ENCODE assay signal across 28 cellular contexts in genomic region chr12:55748230-55748993, GRCh38. TPM values are rescaled to one million over a fixed set of nuclear protein-coding genes. Genes with fewer than 3 reads are reported as not detected.
A peak's percentile ranks its signal among the peaks of the same experiment; 100 is the strongest.
DNase-seq lines count a peak whose midpoint lies in the region; ATAC-seq, FAIRE-seq and TF ChIP-seq lines count a peak whose summit lies in the region.
"Had no signal": no experiment of that assay in that cellular context is flagged by ENCODE, and none has a peak within 500 bp of the region (broad histone marks: within the 10 kb centered on the region; RNA-seq: fewer than 3 reads in every experiment).

No MANE protein-coding gene starts in this region.

- peak overlapping the region; percentile 26 for H3K27ac Mint-ChIP-seq in stimulated activated memory B cell treated with anti-CD40 and anti-IgM and Interleukin-4, amounts not matched to agents 10 μg/mL and 1 μg/mL and 100 μg/mL, for 72 hours
- H3K27ac Mint-ChIP-seq in activated naive CD8-positive, alpha-beta T cell treated with anti-CD3 and anti-CD28 coated beads for 36 hours, result no peak overlapping the region

- TF ChIP-seq CTCF in HepG2 (CRISPR knock-in tag; IDR thresholded peaks at IDR 0.05) (no peak), right lobe of liver (IDR thresholded peaks at IDR 0.05) (no peak), RWPE1 (conservative IDR thresholded peaks at IDR 0.05; ENCODE audit: low read depth) (no peak)

- H3K36me3 Mint-ChIP-seq in stimulated activated memory B cell treated with anti-CD40 and anti-IgM and Interleukin-4, amounts not matched to agents 10 μg/mL and 1 μg/mL and 100 μg/mL, for 72 hours, result peaks cover 22% of the 10 kb centered on the region
- peaks cover 7% of the 10 kb centered on the region for H3K36me3 Mint-ChIP-seq in activated naive CD8-positive, alpha-beta T cell treated with anti-CD3 and anti-CD28 coated beads for 36 hours
- H3K36me3 Mint-ChIP-seq: activated naive CD8-positive, alpha-beta T cell had no signal

- H3K36me3 ChIP-seq in HepG2 (replicated peaks in 1 of 2; ENCODE audit: control insufficient read depth in 1 of 2, insufficient read depth in 2 of 2, low read length in 2 of 2) (peaks cover 9 to 22% of the 10 kb centered on the region in 2 experiments), right lobe of liver (peaks cover 0 to 17% (median 5%) of the 10 kb centered on the region in 4 donors), iPS-18a (ENCODE audit: control insufficient read depth, low read depth, low read length) (peaks cover 46% of the 10 kb centered on the region)
- H3K36me3 ChIP-seq: ovary had no signal

- H3K9ac ChIP-seq in HepG2 (ENCODE audit: insufficient read depth, low read depth, low read length), result no peak overlapping the region
- H3K9ac ChIP-seq in iPS-18a (ENCODE audit: low read length), result no peak overlapping the region

- ATAC-seq in HepG2, result no peak
- no peak for ATAC-seq in right lobe of liver
- no peak for ATAC-seq in stimulated activated memory B cell treated with anti-CD40 and anti-IgM and Interleukin-4, amounts not matched to agents 10 μg/mL and 1 μg/mL and 100 μg/mL, for 72 hours
- ATAC-seq in GM19455 (IDR thresholded peaks at IDR 0.05; ENCODE audit: unreplicated experiment), result no peak
- ATAC-seq: activated T-cell treated with anti-CD3 and anti-CD28 coated beads, Interleukin-2, amount 50 U/mL, for 4 hours; left cardiac atrium; Panc1; stimulated activated naive CD8-positive, alpha-beta T cell treated with anti-CD3 and anti-CD28 coated beads, Interleukin-15, Interleukin-2, amounts not matched to agents 100 U/mL and 50 U/mL, for 24 hours had no signal

- H3K4me3 Mint-ChIP-seq in stimulated activated memory B cell treated with anti-CD40 and anti-IgM and Interleukin-4, amounts not matched to agents 10 μg/mL and 1 μg/mL and 100 μg/mL, for 72 hours, result no peak overlapping the region
- no peak overlapping the region for H3K4me3 Mint-ChIP-seq in activated naive CD8-positive, alpha-beta T cell treated with anti-CD3 and anti-CD28 coated beads for 36 hours
- H3K4me3 Mint-ChIP-seq: activated naive CD8-positive, alpha-beta T cell; activated T-cell treated with anti-CD3 and anti-CD28 coated beads, Interleukin-2, amount 50 U/mL, for 4 hours had no signal

- H3K9me3 Mint-ChIP-seq in stimulated activated memory B cell treated with anti-CD40 and anti-IgM and Interleukin-4, amounts not matched to agents 10 μg/mL and 1 μg/mL and 100 μg/mL, for 72 hours, result no peaks in the 10 kb centered on the region
- H3K9me3 Mint-ChIP-seq in activated naive CD8-positive, alpha-beta T cell treated with anti-CD3 and anti-CD28 coated beads for 36 hours, result no peaks in the 10 kb centered on the region
- H3K9me3 Mint-ChIP-seq: activated T-cell treated with anti-CD3 and anti-CD28 coated beads, Interleukin-2, amount 50 U/mL, for 4 hours had no signal

- DNase-seq in HepG2 (ENCODE audit: low spot score), result no peak
- DNase-seq in right lobe of liver, result no peak
- DNase-seq in RWPE1 (ENCODE audit: low spot score), result no peak
- DNase-seq in KBM-7, result no peak
- no peak for DNase-seq in activated naive CD8-positive, alpha-beta T cell treated with anti-CD3 and anti-CD28 coated beads for 36 hours
- DNase-seq: ACHN; activated CD4-positive, alpha-beta T cell treated with anti-CD3 and anti-CD28 coated beads for 1 hour; activated CD8-positive, alpha-beta memory T cell treated with anti-CD3 and anti-CD28 coated beads for 24 hours; activated T-cell treated with anti-CD3 and anti-CD28 coated beads, Interleukin-2, amount 50 U/mL, for 4 hours; heart right ventricle; Kasumi-1; left cardiac atrium; NCI-H187; NCI-H524 treated with DMSO at 0.1 percent for 48 hours; ovary; SJCRH30; spleen; stimulated activated CD4-positive, alpha-beta T cell treated with anti-CD3 and anti-CD28 coated beads, Interleukin-4, amount 100 ng/mL, for 1 hour; stimulated activated naive CD8-positive, alpha-beta T cell treated with anti-CD3 and anti-CD28 coated beads, Interleukin-15, Interleukin-2, amounts not matched to agents 100 U/mL and 50 U/mL, for 24 hours; T-helper 1 cell had no signal

- peaks cover 42% of the 10 kb centered on the region for H3K4me1 Mint-ChIP-seq in stimulated activated memory B cell treated with anti-CD40 and anti-IgM and Interleukin-4, amounts not matched to agents 10 μg/mL and 1 μg/mL and 100 μg/mL, for 72 hours
- H3K4me1 Mint-ChIP-seq in activated naive CD8-positive, alpha-beta T cell treated with anti-CD3 and anti-CD28 coated beads for 36 hours, result peaks cover 30% of the 10 kb centered on the region

- intact Hi-C loops in HepG2 (cut with micrococcal nuclease; ENCODE audit: unreplicated experiment), result no loop called here
- intact Hi-C loops in right lobe of liver (cut with DNase I), result loop anchor here in 1 of 2 donors (10.0 kb wide), 2 partner anchors 46 to 186 kb away; partner anchors contain the start of gene DGKA

- no peak for TF ChIP-seq EP300 in HepG2 (IDR thresholded peaks at IDR 0.05; ENCODE audit: low read depth in 2 of 2, low read length in 2 of 2)
- TF ChIP-seq EP300 in HepG2 (CRISPR knock-in tag; IDR thresholded peaks at IDR 0.05; ENCODE audit: borderline replicate concordance), result no peak

- peak in 1 of 2 experiments; percentile 20; a peak in 1 of 4 replicates for TF ChIP-seq POLR2A in HepG2 (IDR thresholded peaks at IDR 0.05; ENCODE audit: insufficient read depth in 1 of 2, low read depth in 2 of 2, low read length in 2 of 2)
- no peak for TF ChIP-seq POLR2A in right lobe of liver (IDR thresholded peaks at IDR 0.05)

- peaks cover 0 to 6% of the 10 kb centered on the region in 2 experiments; a peak in 1 of 5 replicates for H3K27me3 ChIP-seq in HepG2 (ENCODE audit: control insufficient read depth in 1 of 2, insufficient read depth in 2 of 2, low read length in 2 of 2)
- H3K27me3 ChIP-seq in right lobe of liver, result no peaks in the 10 kb centered on the region
- H3K27me3 ChIP-seq in iPS-18a (ENCODE audit: control insufficient read depth, insufficient read depth, low read length), result no peaks in the 10 kb centered on the region
- H3K27me3 ChIP-seq: ascending aorta, dorsolateral prefrontal cortex, ovary, SJCRH30 had no signal

- H3K4me2 ChIP-seq in HepG2 (ENCODE audit: low read depth, low read length), result no peak overlapping the region

- H3K79me2 ChIP-seq in HepG2 (ENCODE audit: insufficient read depth, low read length), result no peaks in the 10 kb centered on the region

- H2AFZ ChIP-seq in HepG2 (ENCODE audit: low read length), result no peak overlapping the region

- FAIRE-seq in HepG2 (lab: Jason Lieb, UNC), result no peak

- 97% methylated on average over 15 of the region's 18 CpGs for WGBS in HepG2 (ENCODE audit: low lambda C conversion rate)
- WGBS in right lobe of liver (ENCODE audit: insufficient coverage, low coverage, low lambda C conversion rate, missing lambda C conversion rate), result 89% methylated on average over 5 of the region's 18 CpGs

- H3K4me3 ChIP-seq in HepG2 (replicated peaks in 1 of 3; ENCODE audit: insufficient read depth in 1 of 3, low read depth in 2 of 3, low read length in 3 of 3) (no peak overlapping the region), right lobe of liver (no peak overlapping the region), iPS-18a (ENCODE audit: low read length) (peak overlapping the region; percentile 92)
- H3K4me3 ChIP-seq: ascending aorta, dorsolateral prefrontal cortex, heart right ventricle, ovary, SJCRH30, spleen had no signal

- H3K9me3 ChIP-seq in HepG2 (ENCODE audit: low read length) (no peaks in the 10 kb centered on the region), right lobe of liver (no peaks in the 10 kb centered on the region), iPS-18a (ENCODE audit: control insufficient read depth, low read depth, low read length) (no peaks in the 10 kb centered on the region)
- H3K9me3 ChIP-seq: ascending aorta, heart right ventricle, ovary, SJCRH30, spleen had no signal

- H4K20me1 ChIP-seq in HepG2 (ENCODE audit: insufficient read depth, low read length), result no peaks in the 10 kb centered on the region

- no TSS peak for BruUV-seq in HepG2 (replicated peaks; lab: Mats Ljungman, UMichigan)

- CTCF ChIA-PET in HepG2 (lab: Yijun Ruan, JAX; ENCODE audit: low intra/inter-chr PET ratio, low total read pairs), result no interaction called here
- CTCF ChIA-PET in RWPE1 (lab: Yijun Ruan, JAX), result interaction anchor here (1.0 kb wide), 1 partner anchor 9 kb away, joined by 3 read pairs; no protein-coding TSS in a partner anchor

- POLR2A ChIA-PET in HepG2 (lab: Yijun Ruan, JAX), result no interaction called here
- POLR2A ChIA-PET in RWPE1 (lab: Yijun Ruan, JAX; ENCODE audit: low non-redundant PET), result no interaction called here

- H3K27me3 Mint-ChIP-seq in stimulated activated memory B cell treated with anti-CD40 and anti-IgM and Interleukin-4, amounts not matched to agents 10 μg/mL and 1 μg/mL and 100 μg/mL, for 72 hours, result no peaks in the 10 kb centered on the region
- H3K27me3 Mint-ChIP-seq in activated naive CD8-positive, alpha-beta T cell treated with anti-CD3 and anti-CD28 coated beads for 36 hours, result no peaks in the 10 kb centered on the region
- H3K27me3 Mint-ChIP-seq: activated naive CD8-positive, alpha-beta T cell had no signal

- H3K27ac ChIP-seq in HepG2 (ENCODE audit: extremely low read length, insufficient read depth, low read length), result no peak overlapping the region
- H3K27ac ChIP-seq in right lobe of liver, result no peak overlapping the region
- H3K27ac ChIP-seq in RWPE1, result 0 out of 2 replicates have a peak overlapping the region, but pooled peaks have one; percentile 18
- no peak overlapping the region for H3K27ac ChIP-seq in iPS-18a (ENCODE audit: low read length)
- H3K27ac ChIP-seq: epithelial cell of prostate, ovary, SJCRH30, spleen had no signal

- H3K4me1 ChIP-seq in HepG2 (ENCODE audit: insufficient read depth, low read length) (peaks cover 26% of the 10 kb centered on the region), right lobe of liver (peaks cover 0 to 7% (median 0%) of the 10 kb centered on the region in 4 donors), iPS-18a (ENCODE audit: control insufficient read depth, low read depth, low read length) (peaks cover 30% of the 10 kb centered on the region)

- no peak for TF ChIP-seq RAD21 in HepG2 (CRISPR knock-in tag; IDR thresholded peaks at IDR 0.05)

- in situ Hi-C loops in HepG2 (cut with HindIII; ENCODE audit: extremely low pct_ligation_motif_present, low pct_unique_long_range_greater_than_20kb) (no loop called here), KBM-7 (cut with MboI; ENCODE audit: low pct_unique_long_range_greater_than_20kb, low sequenced_read_pairs) (no loop called here)

RNA-seq across cellular contexts. Expression of gene GDF11, which starts 5.5 kb away (rescaled TPM):
- total RNA-seq in HepG2 (2016; rRNA removed; fragmentation: Illumina TruSeq; extraction: Trizol) (1.4 and 1.5 TPM in 2 replicates), right lobe of liver (under 1 TPM; 0.25 to 0.95 (median 0.54) TPM)
- 5.4 and 5.8 TPM in 2 replicates for total RNA-seq in HepG2 (2016; cell fraction: cytosol; rRNA removed; fragmentation: Illumina TruSeq; extraction: Trizol; ENCODE audit: low read depth)
- total RNA-seq in HepG2 (2016; cell fraction: insoluble cytoplasmic fraction; rRNA removed; fragmentation: Illumina TruSeq; extraction: Trizol), result 0.56 and 1.8 TPM in 2 replicates
- total RNA-seq in HepG2 (2016; cell fraction: membrane; rRNA removed; fragmentation: Illumina TruSeq; extraction: Trizol), result 6.1 and 6.4 TPM in 2 replicates
- total RNA-seq in HepG2 (2016; cell fraction: nucleus; rRNA removed; fragmentation: Illumina TruSeq; extraction: Trizol), result 0.53 and 1.2 TPM in 2 replicates
- polyA plus RNA-seq in HepG2 (2011; rRNA removed), result 0.63 and 1.0 TPM in 2 replicates
- polyA plus RNA-seq in HepG2 (2011; cell fraction: cytosol; rRNA removed), result 0.85 and 1.1 TPM in 2 replicates
- polyA plus RNA-seq in HepG2 (2011; cell fraction: nucleus; rRNA removed), result 0.83 and 1.1 TPM in 2 replicates
- polyA plus RNA-seq in HepG2 (2012), result 0.56 and 1.0 TPM in 2 replicates
- polyA plus RNA-seq in HepG2 (2016; cell fraction: cytosol; fragmentation: Illumina TruSeq; extraction: Trizol; ENCODE audit: low read depth), result 14.3 and 14.9 TPM in 2 replicates
- 2.1 and 3.0 TPM in 2 replicates for polyA plus RNA-seq in HepG2 (2016; cell fraction: insoluble cytoplasmic fraction; fragmentation: Illumina TruSeq; extraction: Trizol; ENCODE audit: low read depth)
- polyA plus RNA-seq in HepG2 (2016; cell fraction: membrane; fragmentation: Illumina TruSeq; extraction: Trizol; ENCODE audit: low read depth), result 11.3 and 12.5 TPM in 2 replicates
- 2.0 and 2.7 TPM in 2 replicates for polyA plus RNA-seq in HepG2 (2016; cell fraction: nucleus; fragmentation: Illumina TruSeq; extraction: Trizol; ENCODE audit: insufficient read depth, low read depth)
- 1.8 and 14.3 TPM in 2 replicates for polyA minus RNA-seq in HepG2 (2011; rRNA and poly(A)+ RNA removed; ENCODE audit: low replicate concordance)
- polyA minus RNA-seq in HepG2 (2011; cell fraction: cytosol; rRNA and poly(A)+ RNA removed), result 0.18 and 0.49 TPM in 2 replicates
- polyA minus RNA-seq in HepG2 (2011; cell fraction: nucleus; rRNA and poly(A)+ RNA removed), result 0.90 and 0.99 TPM in 2 replicates
- 10 to 100 TPM; 11.9 to 12.9 TPM for total RNA-seq in activated naive CD8-positive, alpha-beta T cell treated with anti-CD3 and anti-CD28 coated beads for 36 hours

RNA-seq across cellular contexts. Expression of gene CD63, which starts 19.6 kb away (rescaled TPM):
- total RNA-seq in HepG2 (2016; rRNA removed; fragmentation: Illumina TruSeq; extraction: Trizol) (134 and 277 TPM in 2 replicates), right lobe of liver (100 to 1,000 TPM; 213 to 556 (median 317) TPM)
- 129 and 132 TPM in 2 replicates for total RNA-seq in HepG2 (2016; cell fraction: cytosol; rRNA removed; fragmentation: Illumina TruSeq; extraction: Trizol; ENCODE audit: low read depth)
- total RNA-seq in HepG2 (2016; cell fraction: insoluble cytoplasmic fraction; rRNA removed; fragmentation: Illumina TruSeq; extraction: Trizol), result 128 and 284 TPM in 2 replicates
- total RNA-seq in HepG2 (2016; cell fraction: membrane; rRNA removed; fragmentation: Illumina TruSeq; extraction: Trizol), result 138 and 152 TPM in 2 replicates
- total RNA-seq in HepG2 (2016; cell fraction: nucleus; rRNA removed; fragmentation: Illumina TruSeq; extraction: Trizol), result 203 and 224 TPM in 2 replicates
- polyA plus RNA-seq in HepG2 (2011; rRNA removed), result 211 and 234 TPM in 2 replicates
- polyA plus RNA-seq in HepG2 (2011; cell fraction: cytosol; rRNA removed), result 424 and 444 TPM in 2 replicates
- polyA plus RNA-seq in HepG2 (2011; cell fraction: nucleus; rRNA removed), result 140 and 196 TPM in 2 replicates
- polyA plus RNA-seq in HepG2 (2012), result 226 and 283 TPM in 2 replicates
- 186 and 213 TPM in 2 replicates for polyA plus RNA-seq in HepG2 (2016; cell fraction: cytosol; fragmentation: Illumina TruSeq; extraction: Trizol; ENCODE audit: low read depth)
- polyA plus RNA-seq in HepG2 (2016; cell fraction: insoluble cytoplasmic fraction; fragmentation: Illumina TruSeq; extraction: Trizol; ENCODE audit: low read depth), result 153 and 161 TPM in 2 replicates
- polyA plus RNA-seq in HepG2 (2016; cell fraction: membrane; fragmentation: Illumina TruSeq; extraction: Trizol; ENCODE audit: low read depth), result 149 and 167 TPM in 2 replicates
- 381 and 422 TPM in 2 replicates for polyA plus RNA-seq in HepG2 (2016; cell fraction: nucleus; fragmentation: Illumina TruSeq; extraction: Trizol; ENCODE audit: insufficient read depth, low read depth)
- polyA minus RNA-seq in HepG2 (2011; rRNA and poly(A)+ RNA removed; ENCODE audit: low replicate concordance), result 159 and 211 TPM in 2 replicates
- polyA minus RNA-seq in HepG2 (2011; cell fraction: cytosol; rRNA and poly(A)+ RNA removed), result 94.7 and 99.2 TPM in 2 replicates
- 47.0 and 55.9 TPM in 2 replicates for polyA minus RNA-seq in HepG2 (2011; cell fraction: nucleus; rRNA and poly(A)+ RNA removed)
- total RNA-seq in activated naive CD8-positive, alpha-beta T cell treated with anti-CD3 and anti-CD28 coated beads for 36 hours, result 100 to 1,000 TPM; 113 to 117 TPM

RNA-seq across cellular contexts. Expression of gene RDH5, which starts 28.2 kb away (rescaled TPM):
- 1.0 and 2.6 TPM in 2 replicates for total RNA-seq in HepG2 (2016; rRNA removed; fragmentation: Illumina TruSeq; extraction: Trizol)
- 1.2 and 1.5 TPM in 2 replicates for total RNA-seq in HepG2 (2016; cell fraction: cytosol; rRNA removed; fragmentation: Illumina TruSeq; extraction: Trizol; ENCODE audit: low read depth)
- 1.2 and 2.6 TPM in 2 replicates for total RNA-seq in HepG2 (2016; cell fraction: insoluble cytoplasmic fraction; rRNA removed; fragmentation: Illumina TruSeq; extraction: Trizol)
- total RNA-seq in HepG2 (2016; cell fraction: membrane; rRNA removed; fragmentation: Illumina TruSeq; extraction: Trizol), result 1.3 and 1.5 TPM in 2 replicates
- 4.5 and 6.2 TPM in 2 replicates for total RNA-seq in HepG2 (2016; cell fraction: nucleus; rRNA removed; fragmentation: Illumina TruSeq; extraction: Trizol)
- 5.7 TPM in 2 replicates for polyA plus RNA-seq in HepG2 (2011; rRNA removed)
- 2.4 and 3.4 TPM in 2 replicates for polyA plus RNA-seq in HepG2 (2011; cell fraction: cytosol; rRNA removed)
- polyA plus RNA-seq in HepG2 (2011; cell fraction: nucleus; rRNA removed), result 17.8 and 19.4 TPM in 2 replicates
- polyA plus RNA-seq in HepG2 (2012), result 3.3 and 4.2 TPM in 2 replicates
- polyA plus RNA-seq in HepG2 (2016; cell fraction: cytosol; fragmentation: Illumina TruSeq; extraction: Trizol; ENCODE audit: low read depth), result 0.41 and 0.84 TPM in 2 replicates
- 0.71 and 0.91 TPM in 2 replicates for polyA plus RNA-seq in HepG2 (2016; cell fraction: insoluble cytoplasmic fraction; fragmentation: Illumina TruSeq; extraction: Trizol; ENCODE audit: low read depth)
- 1.0 and 1.1 TPM in 2 replicates for polyA plus RNA-seq in HepG2 (2016; cell fraction: membrane; fragmentation: Illumina TruSeq; extraction: Trizol; ENCODE audit: low read depth)
- polyA plus RNA-seq in HepG2 (2016; cell fraction: nucleus; fragmentation: Illumina TruSeq; extraction: Trizol; ENCODE audit: insufficient read depth, low read depth), result 9.3 and 11.2 TPM in 2 replicates
- 4.1 and 8.8 TPM in 2 replicates for polyA minus RNA-seq in HepG2 (2011; rRNA and poly(A)+ RNA removed; ENCODE audit: low replicate concordance)
- 0.53 and 0.79 TPM in 2 replicates for polyA minus RNA-seq in HepG2 (2011; cell fraction: cytosol; rRNA and poly(A)+ RNA removed)
- polyA minus RNA-seq in HepG2 (2011; cell fraction: nucleus; rRNA and poly(A)+ RNA removed), result 11.6 and 16.1 TPM in 2 replicates
- total RNA-seq in right lobe of liver, result 10 to 100 TPM; 26.3 to 52.5 (median 43.0) TPM
- 1 to 10 TPM; 4.2 to 6.7 TPM for total RNA-seq in activated naive CD8-positive, alpha-beta T cell treated with anti-CD3 and anti-CD28 coated beads for 36 hours

RNA-seq across cellular contexts. Expression of gene BLOC1S1, which starts 32.6 kb away (rescaled TPM):
- 95.3 and 99.7 TPM in 2 replicates for total RNA-seq in HepG2 (2016; rRNA removed; fragmentation: Illumina TruSeq; extraction: Trizol)
- 118 and 144 TPM in 2 replicates for total RNA-seq in HepG2 (2016; cell fraction: cytosol; rRNA removed; fragmentation: Illumina TruSeq; extraction: Trizol; ENCODE audit: low read depth)
- 97.9 and 110 TPM in 2 replicates for total RNA-seq in HepG2 (2016; cell fraction: insoluble cytoplasmic fraction; rRNA removed; fragmentation: Illumina TruSeq; extraction: Trizol)
- 102 and 108 TPM in 2 replicates for total RNA-seq in HepG2 (2016; cell fraction: membrane; rRNA removed; fragmentation: Illumina TruSeq; extraction: Trizol)
- total RNA-seq in HepG2 (2016; cell fraction: nucleus; rRNA removed; fragmentation: Illumina TruSeq; extraction: Trizol), result 34.2 and 48.7 TPM in 2 replicates
- 50.5 and 55.1 TPM in 2 replicates for polyA plus RNA-seq in HepG2 (2011; rRNA removed)
- 74.9 and 112 TPM in 2 replicates for polyA plus RNA-seq in HepG2 (2011; cell fraction: cytosol; rRNA removed)
- polyA plus RNA-seq in HepG2 (2011; cell fraction: nucleus; rRNA removed), result 22.5 and 27.2 TPM in 2 replicates
- polyA plus RNA-seq in HepG2 (2012), result 34.8 and 38.2 TPM in 2 replicates
- 149 and 162 TPM in 2 replicates for polyA plus RNA-seq in HepG2 (2016; cell fraction: cytosol; fragmentation: Illumina TruSeq; extraction: Trizol; ENCODE audit: low read depth)
- 107 and 112 TPM in 2 replicates for polyA plus RNA-seq in HepG2 (2016; cell fraction: insoluble cytoplasmic fraction; fragmentation: Illumina TruSeq; extraction: Trizol; ENCODE audit: low read depth)
- polyA plus RNA-seq in HepG2 (2016; cell fraction: membrane; fragmentation: Illumina TruSeq; extraction: Trizol; ENCODE audit: low read depth), result 91.5 and 100 TPM in 2 replicates
- polyA plus RNA-seq in HepG2 (2016; cell fraction: nucleus; fragmentation: Illumina TruSeq; extraction: Trizol; ENCODE audit: insufficient read depth, low read depth), result 64.2 and 67.2 TPM in 2 replicates
- 21.9 and 89.7 TPM in 2 replicates for polyA minus RNA-seq in HepG2 (2011; rRNA and poly(A)+ RNA removed; ENCODE audit: low replicate concordance)
- polyA minus RNA-seq in HepG2 (2011; cell fraction: cytosol; rRNA and poly(A)+ RNA removed), result 6.7 and 11.0 TPM in 2 replicates
- 7.8 and 8.2 TPM in 2 replicates for polyA minus RNA-seq in HepG2 (2011; cell fraction: nucleus; rRNA and poly(A)+ RNA removed)
- 100 to 1,000 TPM in 3 of 6 experiments, 10 to 100 TPM in 3; 81.8 to 175 (median 99.0) TPM for total RNA-seq in right lobe of liver
- 10 to 100 TPM; 81.9 to 88.4 TPM for total RNA-seq in activated naive CD8-positive, alpha-beta T cell treated with anti-CD3 and anti-CD28 coated beads for 36 hours

RNA-seq across cellular contexts. Expression of gene ITGA7, which starts 40.7 kb away (rescaled TPM):
- total RNA-seq in HepG2 (2016; rRNA removed; fragmentation: Illumina TruSeq; extraction: Trizol) (0.24 and 0.75 TPM in 2 replicates), right lobe of liver (10 to 100 TPM in 3 of 6 experiments, 1 to 10 TPM in 3; 3.1 to 20.1 (median 8.3) TPM)
- total RNA-seq in HepG2 (2016; cell fraction: cytosol; rRNA removed; fragmentation: Illumina TruSeq; extraction: Trizol; ENCODE audit: low read depth), result not detected in 2 replicates
- 0.15 and 0.35 TPM in 2 replicates for total RNA-seq in HepG2 (2016; cell fraction: insoluble cytoplasmic fraction; rRNA removed; fragmentation: Illumina TruSeq; extraction: Trizol)
- total RNA-seq in HepG2 (2016; cell fraction: membrane; rRNA removed; fragmentation: Illumina TruSeq; extraction: Trizol), result 0.03 and 0.14 TPM in 2 replicates
- 1.3 and 1.5 TPM in 2 replicates for total RNA-seq in HepG2 (2016; cell fraction: nucleus; rRNA removed; fragmentation: Illumina TruSeq; extraction: Trizol)
- 0.65 and 1.8 TPM in 2 replicates for polyA plus RNA-seq in HepG2 (2011; rRNA removed)
- polyA plus RNA-seq in HepG2 (2011; cell fraction: cytosol; rRNA removed), result 0.16 and 0.28 TPM in 2 replicates
- polyA plus RNA-seq in HepG2 (2011; cell fraction: nucleus; rRNA removed), result 12.1 and 12.6 TPM in 2 replicates
- polyA plus RNA-seq in HepG2 (2012), result 1.1 and 1.2 TPM in 2 replicates
- polyA plus RNA-seq in HepG2 (2016; cell fraction: cytosol; fragmentation: Illumina TruSeq; extraction: Trizol; ENCODE audit: low read depth), result not detected in 2 replicates
- 0.28 TPM in 1 of 2 replicates, not detected in the other for polyA plus RNA-seq in HepG2 (2016; cell fraction: insoluble cytoplasmic fraction; fragmentation: Illumina TruSeq; extraction: Trizol; ENCODE audit: low read depth)
- polyA plus RNA-seq in HepG2 (2016; cell fraction: membrane; fragmentation: Illumina TruSeq; extraction: Trizol; ENCODE audit: low read depth), result not detected in 2 replicates
- polyA plus RNA-seq in HepG2 (2016; cell fraction: nucleus; fragmentation: Illumina TruSeq; extraction: Trizol; ENCODE audit: insufficient read depth, low read depth), result 1.7 and 2.7 TPM in 2 replicates
- polyA minus RNA-seq in HepG2 (2011; rRNA and poly(A)+ RNA removed; ENCODE audit: low replicate concordance), result 1.4 and 1.9 TPM in 2 replicates
- polyA minus RNA-seq in HepG2 (2011; cell fraction: cytosol; rRNA and poly(A)+ RNA removed), result not detected in 2 replicates
- 2.2 and 3.1 TPM in 2 replicates for polyA minus RNA-seq in HepG2 (2011; cell fraction: nucleus; rRNA and poly(A)+ RNA removed)
- 1 to 10 TPM; 3.3 to 3.7 TPM for total RNA-seq in activated naive CD8-positive, alpha-beta T cell treated with anti-CD3 and anti-CD28 coated beads for 36 hours
